Comparison of ENCODE assay signal across 1 cellular context in genomic region chrX:12949927-12950656, GRCh38.
TF ChIP-seq lines count a peak whose summit lies in the region.

No MANE protein-coding gene starts in this region.

TF ChIP-seq in K562, 482 proteins besides CTCF, POLR2A, EP300 and RAD21 (continued from another document and continues in another):
- TF ChIP-seq, protein P1, sequence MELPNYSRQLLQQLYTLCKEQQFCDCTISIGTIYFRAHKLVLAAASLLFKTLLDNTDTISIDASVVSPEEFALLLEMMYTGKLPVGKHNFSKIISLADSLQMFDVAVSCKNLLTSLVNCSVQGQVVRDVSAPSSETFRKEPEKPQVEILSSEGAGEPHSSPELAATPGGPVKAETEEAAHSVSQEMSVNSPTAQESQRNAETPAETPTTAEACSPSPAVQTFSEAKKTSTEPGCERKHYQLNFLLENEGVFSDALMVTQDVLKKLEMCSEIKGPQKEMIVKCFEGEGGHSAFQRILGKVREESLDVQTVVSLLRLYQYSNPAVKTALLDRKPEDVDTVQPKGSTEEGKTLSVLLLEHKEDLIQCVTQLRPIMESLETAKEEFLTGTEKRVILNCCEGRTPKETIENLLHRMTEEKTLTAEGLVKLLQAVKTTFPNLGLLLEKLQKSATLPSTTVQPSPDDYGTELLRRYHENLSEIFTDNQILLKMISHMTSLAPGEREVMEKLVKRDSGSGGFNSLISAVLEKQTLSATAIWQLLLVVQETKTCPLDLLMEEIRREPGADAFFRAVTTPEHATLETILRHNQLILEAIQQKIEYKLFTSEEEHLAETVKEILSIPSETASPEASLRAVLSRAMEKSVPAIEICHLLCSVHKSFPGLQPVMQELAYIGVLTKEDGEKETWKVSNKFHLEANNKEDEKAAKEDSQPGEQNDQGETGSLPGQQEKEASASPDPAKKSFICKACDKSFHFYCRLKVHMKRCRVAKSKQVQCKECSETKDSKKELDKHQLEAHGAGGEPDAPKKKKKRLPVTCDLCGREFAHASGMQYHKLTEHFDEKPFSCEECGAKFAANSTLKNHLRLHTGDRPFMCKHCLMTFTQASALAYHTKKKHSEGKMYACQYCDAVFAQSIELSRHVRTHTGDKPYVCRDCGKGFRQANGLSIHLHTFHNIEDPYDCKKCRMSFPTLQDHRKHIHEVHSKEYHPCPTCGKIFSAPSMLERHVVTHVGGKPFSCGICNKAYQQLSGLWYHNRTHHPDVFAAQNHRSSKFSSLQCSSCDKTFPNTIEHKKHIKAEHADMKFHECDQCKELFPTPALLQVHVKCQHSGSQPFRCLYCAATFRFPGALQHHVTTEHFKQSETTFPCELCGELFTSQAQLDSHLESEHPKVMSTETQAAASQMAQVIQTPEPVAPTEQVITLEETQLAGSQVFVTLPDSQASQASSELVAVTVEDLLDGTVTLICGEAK (IDR thresholded peaks at IDR 0.05), result no peak
- TF ChIP-seq, protein P1 (CRISPR knock-in tag; IDR thresholded peaks at IDR 0.05), result no peak
- TF ChIP-seq HNRNPLL (IDR thresholded peaks at IDR 0.05; ENCODE audit: low read depth, low read length, poor library complexity, severe bottlenecking) (no peak), EWSR1 (IDR thresholded peaks at IDR 0.05; ENCODE audit: borderline replicate concordance, low read depth, partially characterized antibody) (no peak), ZNF24 (IDR thresholded peaks at IDR 0.05) (no peak), SPI1 (IDR thresholded peaks at IDR 0.05; ENCODE audit: borderline replicate concordance, low read depth, low read length) (no peak), ID3 (CRISPR knock-in tag; IDR thresholded peaks at IDR 0.05) (no peak), ID3 (tag; IDR thresholded peaks at IDR 0.05) (peak; percentile 85), NFXL1 (CRISPR knock-in tag; IDR thresholded peaks at IDR 0.05) (no peak), MAFG (tag; conservative IDR thresholded peaks at IDR 0.05) (no peak), MXI1 (IDR thresholded peaks at IDR 0.05; ENCODE audit: low read depth, low read length) (no peak), HNRNPH1 (optimal IDR thresholded peaks at IDR 0.05; ENCODE audit: low read depth, low read length) (no peak), ZNF445 (CRISPR knock-in tag; IDR thresholded peaks at IDR 0.05; ENCODE audit: low read depth) (no peak), PHB2 (IDR thresholded peaks at IDR 0.05; ENCODE audit: low read depth) (no peak), MECOM (CRISPR knock-in tag; IDR thresholded peaks at IDR 0.05) (no peak), FOS (IDR thresholded peaks at IDR 0.05; ENCODE audit: extremely low read depth, insufficient read length) (no peak), ZNF695 (CRISPR knock-in tag; IDR thresholded peaks at IDR 0.05) (no peak), BCL6 (CRISPR knock-in tag; IDR thresholded peaks at IDR 0.05) (no peak), IFI16 (CRISPR knock-in tag; IDR thresholded peaks at IDR 0.05) (0 out of 2 replicates have a peak, but pooled peaks have one; percentile 24), GTF2B (IDR thresholded peaks at IDR 0.05; ENCODE audit: extremely low read depth, insufficient read length) (no peak), DMBX1 (CRISPR knock-in tag; IDR thresholded peaks at IDR 0.05; ENCODE audit: borderline replicate concordance) (peak; percentile 90), YBX1 (IDR thresholded peaks at IDR 0.05) (no peak), ZNF124 (CRISPR knock-in tag; IDR thresholded peaks at IDR 0.05) (no peak), ELF4 (CRISPR knock-in tag; IDR thresholded peaks at IDR 0.05) (no peak), CHAMP1 (IDR thresholded peaks at IDR 0.05) (no peak), SRSF1 (IDR thresholded peaks at IDR 0.05; ENCODE audit: low read depth, low read length) (no peak), RB1 (IDR thresholded peaks at IDR 0.05; ENCODE audit: low read depth) (no peak), RUNX1 (IDR thresholded peaks at IDR 0.05; ENCODE audit: low read depth) (no peak), ZC3H11A (IDR thresholded peaks at IDR 0.05; ENCODE audit: low read depth, low read length) (no peak), DNMT1 (IDR thresholded peaks at IDR 0.05) (no peak), ZNF75A (CRISPR knock-in tag; IDR thresholded peaks at IDR 0.05) (no peak), ZNF431 (CRISPR knock-in tag; IDR thresholded peaks at IDR 0.05) (no peak), CREM (IDR thresholded peaks at IDR 0.05; ENCODE audit: low read depth) (peak; percentile 92), PCBP2 (IDR thresholded peaks at IDR 0.05; ENCODE audit: low read depth, low read length, poor library complexity, severe bottlenecking) (no peak), ZNF174 (CRISPR knock-in tag; IDR thresholded peaks at IDR 0.05) (no peak), CTCFL (IDR thresholded peaks at IDR 0.05; ENCODE audit: borderline replicate concordance, insufficient read depth, low read depth, low read length, poor library complexity, severe bottlenecking) (no peak), ZNF778 (CRISPR knock-in tag; IDR thresholded peaks at IDR 0.05) (no peak), SP1 (CRISPR knock-in tag; IDR thresholded peaks at IDR 0.05) (no peak), TBL1XR1 (IDR thresholded peaks at IDR 0.05; ENCODE audit: low read length in 2 of 2) (no peak), RFX5 (IDR thresholded peaks at IDR 0.05; ENCODE audit: low read depth, low read length) (no peak), CBFA2T2 (conservative IDR thresholded peaks at IDR 0.05) (peak; percentile 91), NR2F6 (CRISPR knock-in tag; IDR thresholded peaks at IDR 0.05) (no peak), C11orf30 (IDR thresholded peaks at IDR 0.05; ENCODE audit: low read depth) (peak; percentile 21; the same call in 1 of the 2 replicates)
- TF ChIP-seq, protein P2, sequence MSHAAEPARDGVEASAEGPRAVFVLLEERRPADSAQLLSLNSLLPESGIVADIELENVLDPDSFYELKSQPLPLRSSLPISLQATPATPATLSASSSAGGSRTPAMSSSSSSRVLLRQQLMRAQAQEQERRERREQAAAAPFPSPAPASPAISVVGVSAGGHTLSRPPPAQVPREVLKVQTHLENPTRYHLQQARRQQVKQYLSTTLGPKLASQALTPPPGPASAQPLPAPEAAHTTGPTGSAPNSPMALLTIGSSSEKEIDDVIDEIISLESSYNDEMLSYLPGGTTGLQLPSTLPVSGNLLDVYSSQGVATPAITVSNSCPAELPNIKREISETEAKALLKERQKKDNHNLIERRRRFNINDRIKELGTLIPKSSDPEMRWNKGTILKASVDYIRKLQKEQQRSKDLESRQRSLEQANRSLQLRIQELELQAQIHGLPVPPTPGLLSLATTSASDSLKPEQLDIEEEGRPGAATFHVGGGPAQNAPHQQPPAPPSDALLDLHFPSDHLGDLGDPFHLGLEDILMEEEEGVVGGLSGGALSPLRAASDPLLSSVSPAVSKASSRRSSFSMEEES (CRISPR knock-in tag; IDR thresholded peaks at IDR 0.05), result peak; percentile 99
- TF ChIP-seq, protein P3, sequence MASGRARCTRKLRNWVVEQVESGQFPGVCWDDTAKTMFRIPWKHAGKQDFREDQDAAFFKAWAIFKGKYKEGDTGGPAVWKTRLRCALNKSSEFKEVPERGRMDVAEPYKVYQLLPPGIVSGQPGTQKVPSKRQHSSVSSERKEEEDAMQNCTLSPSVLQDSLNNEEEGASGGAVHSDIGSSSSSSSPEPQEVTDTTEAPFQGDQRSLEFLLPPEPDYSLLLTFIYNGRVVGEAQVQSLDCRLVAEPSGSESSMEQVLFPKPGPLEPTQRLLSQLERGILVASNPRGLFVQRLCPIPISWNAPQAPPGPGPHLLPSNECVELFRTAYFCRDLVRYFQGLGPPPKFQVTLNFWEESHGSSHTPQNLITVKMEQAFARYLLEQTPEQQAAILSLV (tag; IDR thresholded peaks at IDR 0.05), result peak; percentile 9; the same call in 1 of the 2 replicates
- TF ChIP-seq, protein P4, sequence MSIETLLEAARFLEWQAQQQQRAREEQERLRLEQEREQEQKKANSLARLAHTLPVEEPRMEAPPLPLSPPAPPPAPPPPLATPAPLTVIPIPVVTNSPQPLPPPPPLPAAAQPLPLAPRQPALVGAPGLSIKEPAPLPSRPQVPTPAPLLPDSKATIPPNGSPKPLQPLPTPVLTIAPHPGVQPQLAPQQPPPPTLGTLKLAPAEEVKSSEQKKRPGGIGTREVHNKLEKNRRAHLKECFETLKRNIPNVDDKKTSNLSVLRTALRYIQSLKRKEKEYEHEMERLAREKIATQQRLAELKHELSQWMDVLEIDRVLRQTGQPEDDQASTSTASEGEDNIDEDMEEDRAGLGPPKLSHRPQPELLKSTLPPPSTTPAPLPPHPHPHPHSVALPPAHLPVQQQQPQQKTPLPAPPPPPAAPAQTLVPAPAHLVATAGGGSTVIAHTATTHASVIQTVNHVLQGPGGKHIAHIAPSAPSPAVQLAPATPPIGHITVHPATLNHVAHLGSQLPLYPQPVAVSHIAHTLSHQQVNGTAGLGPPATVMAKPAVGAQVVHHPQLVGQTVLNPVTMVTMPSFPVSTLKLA (conservative IDR thresholded peaks at IDR 0.05), result peak; percentile 76 to 82
- TF ChIP-seq, protein P5, sequence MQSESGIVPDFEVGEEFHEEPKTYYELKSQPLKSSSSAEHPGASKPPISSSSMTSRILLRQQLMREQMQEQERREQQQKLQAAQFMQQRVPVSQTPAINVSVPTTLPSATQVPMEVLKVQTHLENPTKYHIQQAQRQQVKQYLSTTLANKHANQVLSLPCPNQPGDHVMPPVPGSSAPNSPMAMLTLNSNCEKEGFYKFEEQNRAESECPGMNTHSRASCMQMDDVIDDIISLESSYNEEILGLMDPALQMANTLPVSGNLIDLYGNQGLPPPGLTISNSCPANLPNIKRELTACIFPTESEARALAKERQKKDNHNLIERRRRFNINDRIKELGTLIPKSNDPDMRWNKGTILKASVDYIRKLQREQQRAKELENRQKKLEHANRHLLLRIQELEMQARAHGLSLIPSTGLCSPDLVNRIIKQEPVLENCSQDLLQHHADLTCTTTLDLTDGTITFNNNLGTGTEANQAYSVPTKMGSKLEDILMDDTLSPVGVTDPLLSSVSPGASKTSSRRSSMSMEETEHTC (IDR thresholded peaks at IDR 0.05), result peak; percentile 65; the same call in 1 of the 2 replicates
